In the genomic region with DNA sequence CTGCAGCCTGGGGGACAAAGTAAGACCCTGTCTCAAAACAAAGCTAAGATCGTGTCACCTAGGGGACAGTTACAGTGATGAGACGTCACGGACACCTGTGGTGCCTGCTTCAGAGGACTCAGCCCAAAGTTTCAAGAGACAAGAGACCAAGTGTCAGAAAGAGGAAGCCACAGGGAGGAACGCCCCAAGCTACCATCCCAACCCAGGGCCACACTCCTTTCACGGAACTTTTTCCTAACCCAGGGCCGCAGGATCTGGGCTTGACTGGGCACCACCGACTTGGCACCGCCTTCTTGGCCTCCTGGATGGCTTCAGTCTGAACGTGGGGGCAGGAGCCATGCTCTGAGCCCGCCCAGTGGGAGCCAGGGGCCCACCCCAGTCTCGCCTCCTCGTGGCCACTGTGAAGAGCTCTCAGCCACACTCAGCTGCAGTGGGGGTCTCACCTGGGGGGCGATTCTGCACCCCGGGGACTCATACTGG, we compare ENCODE assay signal across 11 cellular contexts. TPM values are rescaled to one million over a fixed set of nuclear protein-coding genes. Genes with fewer than 3 reads are reported as not detected.
DNase-seq lines count a peak whose midpoint lies in the region; ATAC-seq and TF ChIP-seq lines count a peak whose summit lies in the region.
"Had no signal": no experiment of that assay in that cellular context is flagged by ENCODE, and none has a peak within 500 bp of the region (broad histone marks: within the 10 kb centered on the region; RNA-seq: fewer than 3 reads in every experiment).

No MANE protein-coding gene starts in this region.

- no peaks in the 10 kb centered on the region for H3K9me3 ChIP-seq in naive thymus-derived CD4-positive, alpha-beta T cell (ENCODE audit: control insufficient read depth in 2 of 3, low read length in 3 of 3)
- H3K9me3 ChIP-seq in PC-3 (ENCODE audit: low read length), result no peaks in the 10 kb centered on the region
- H3K9me3 ChIP-seq: prostate gland, uterus had no signal

- H3K4me3 ChIP-seq in naive thymus-derived CD4-positive, alpha-beta T cell (ENCODE audit: low read length), result no peak overlapping the region
- no peak overlapping the region for H3K4me3 ChIP-seq in PC-3 (ENCODE audit: low read length)
- H3K4me3 ChIP-seq: prostate gland, uterus had no signal

- TF ChIP-seq CTCF in GM10248 (IDR thresholded peaks at IDR 0.05; ENCODE audit: control extremely low read depth, extremely low read depth, low read depth, missing control alignments) (peak; percentile 51), PC-3 (conservative IDR thresholded peaks at IDR 0.05; ENCODE audit: low read depth, low read length) (no peak)
- peak; percentile 40 for TF ChIP-seq CTCF in activated CD8-positive, alpha-beta T cell treated with anti-CD3 and anti-CD28 coated beads for 36 hours (IDR thresholded peaks at IDR 0.05)

- H3K9ac ChIP-seq in PC-3 (ENCODE audit: low read length), result no peak overlapping the region
- H3K9ac ChIP-seq: KMS-11 had no signal

- peaks cover 2% of the 10 kb centered on the region for H3K9me3 Mint-ChIP-seq in activated CD8-positive, alpha-beta T cell treated with anti-CD3 and anti-CD28 coated beads for 36 hours
- peaks cover 0 to 5% (median 0%) of the 10 kb centered on the region in 11 donors for H3K9me3 Mint-ChIP-seq in naive thymus-derived CD4-positive, alpha-beta T cell

- intact Hi-C loops in activated CD8-positive, alpha-beta T cell treated with anti-CD3 and anti-CD28 coated beads for 36 hours (cut with micrococcal nuclease), result loop anchor here (5.0 kb wide), 2 partner anchors 35 to 65 kb away; a partner anchor contains a TSS
- intact Hi-C loops in naive thymus-derived CD4-positive, alpha-beta T cell (cut with micrococcal nuclease), result no loop called here
- intact Hi-C loops in PC-3 (cut with micrococcal nuclease), result no loop called here

- peaks cover 0 to 8% (median 0%) of the 10 kb centered on the region in 3 experiments for H3K36me3 ChIP-seq in naive thymus-derived CD4-positive, alpha-beta T cell (ENCODE audit: control insufficient read depth in 2 of 3, insufficient read depth in 3 of 3, low read length in 3 of 3)
- H3K36me3 ChIP-seq in PC-3 (ENCODE audit: low read depth, low read length), result no peaks in the 10 kb centered on the region
- H3K36me3 ChIP-seq: prostate gland, uterus had no signal

- peak overlapping the region; percentile 95 for H3K27ac Mint-ChIP-seq in activated CD8-positive, alpha-beta T cell treated with anti-CD3 and anti-CD28 coated beads for 36 hours
- peak overlapping the region; percentile 82 to 96 (median 94) for H3K27ac Mint-ChIP-seq in naive thymus-derived CD4-positive, alpha-beta T cell

- peaks cover 54% of the 10 kb centered on the region for H3K4me1 Mint-ChIP-seq in activated CD8-positive, alpha-beta T cell treated with anti-CD3 and anti-CD28 coated beads for 36 hours (ENCODE audit: low read depth)
- H3K4me1 Mint-ChIP-seq in naive thymus-derived CD4-positive, alpha-beta T cell, result peaks cover 48 to 75% (median 65%) of the 10 kb centered on the region in 7 donors

- H3K79me2 ChIP-seq in PC-3 (ENCODE audit: low read length), result peaks cover 12% of the 10 kb centered on the region

- CTCF ChIA-PET in GM10248 (lab: Yijun Ruan, JAX), result interaction anchor here (0.8 to 1.8 kb wide), 6 partner anchors 8 to 68 kb away, joined by 3 to 7 read pairs (median 4); a partner anchor contains a TSS
- CTCF ChIA-PET in activated CD8-positive, alpha-beta T cell treated with anti-CD3 and anti-CD28 coated beads for 36 hours (lab: Charles Lee), result interaction anchor here (0.8 to 1.2 kb wide), 3 partner anchors 68 to 159 kb away, joined by 3 read pairs; no protein-coding TSS in a partner anchor
- CTCF ChIA-PET in naive thymus-derived CD4-positive, alpha-beta T cell (lab: Charles Lee), result interaction anchor here (1.3 to 2.0 kb wide), 2 partner anchors 7 to 18 kb away, joined by 4 to 5 read pairs; no protein-coding TSS in a partner anchor
- CTCF ChIA-PET in PC-3 (lab: Charles Lee), result no interaction called here

- no peaks in the 10 kb centered on the region for H3K27me3 ChIP-seq in naive thymus-derived CD4-positive, alpha-beta T cell (ENCODE audit: control insufficient read depth in 2 of 2, insufficient read depth in 2 of 2, low read length in 2 of 2)
- H3K27me3 ChIP-seq in PC-3 (ENCODE audit: low read length), result no peaks in the 10 kb centered on the region
- H3K27me3 ChIP-seq: uterus had no signal

- POLR2A ChIA-PET in GM10248 (lab: Yijun Ruan, JAX), result interaction anchor here (0.6 to 1.2 kb wide), 3 partner anchors 36 to 819 kb away, joined by 3 to 4 read pairs (median 3); a partner anchor contains a TSS
- POLR2A ChIA-PET in activated CD8-positive, alpha-beta T cell treated with anti-CD3 and anti-CD28 coated beads for 36 hours (lab: Charles Lee), result interaction anchor here (0.6 to 1.9 kb wide), 9 partner anchors 8 to 182 kb away, joined by 3 to 9 read pairs (median 5); no protein-coding TSS in a partner anchor
- POLR2A ChIA-PET in naive thymus-derived CD4-positive, alpha-beta T cell (lab: Charles Lee), result interaction anchor here (0.6 to 6.1 kb wide), 11 partner anchors 6 to 70 kb away, joined by 3 to 125 read pairs (median 4); a partner anchor contains a TSS
- POLR2A ChIA-PET in PC-3 (lab: Charles Lee; ENCODE audit: unreplicated experiment), result interaction anchor here (0.7 kb wide), 1 partner anchor 182 kb away, joined by 4 read pairs; no protein-coding TSS in a partner anchor

- no TSS peak for BruUV-seq in PC-3 (replicated peaks; lab: Mats Ljungman, UMichigan)

- peak overlapping the region; percentile 69 for H3K27ac ChIP-seq in naive thymus-derived CD4-positive, alpha-beta T cell (ENCODE audit: low read depth, low read length)
- no peak overlapping the region for H3K27ac ChIP-seq in PC-3 (ENCODE audit: low read length)
- H3K27ac ChIP-seq: KMS-11, uterus had no signal

- ATAC-seq in HG02798 (IDR thresholded peaks at IDR 0.05; ENCODE audit: poor library complexity, unreplicated experiment) (peak; percentile 16), HG02588 (IDR thresholded peaks at IDR 0.05; ENCODE audit: unreplicated experiment) (no peak), PC-3 (no peak), GM21619 (IDR thresholded peaks at IDR 0.05; ENCODE audit: unreplicated experiment) (no peak)
- peak; percentile 2 for ATAC-seq in activated CD8-positive, alpha-beta T cell treated with anti-CD3 and anti-CD28 coated beads for 36 hours
- ATAC-seq in naive thymus-derived CD4-positive, alpha-beta T cell, result peak; percentile 21

- H3K4me2 ChIP-seq in PC-3 (ENCODE audit: low read length), result no peak overlapping the region
- H3K4me2 ChIP-seq: KMS-11 had no signal

- no peaks in the 10 kb centered on the region for H3K27me3 Mint-ChIP-seq in activated CD8-positive, alpha-beta T cell treated with anti-CD3 and anti-CD28 coated beads for 36 hours
- H3K27me3 Mint-ChIP-seq in naive thymus-derived CD4-positive, alpha-beta T cell, result peaks cover 0 to 2% (median 0%) of the 10 kb centered on the region in 5 donors

- no peaks in the 10 kb centered on the region for H4K20me1 ChIP-seq in PC-3 (ENCODE audit: low read length)

- H3K4me3 Mint-ChIP-seq in activated CD8-positive, alpha-beta T cell treated with anti-CD3 and anti-CD28 coated beads for 36 hours, result peak overlapping the region; percentile 99
- H3K4me3 Mint-ChIP-seq in naive thymus-derived CD4-positive, alpha-beta T cell, result peak overlapping the region; percentile 65 to 97 (median 82)

- DNase-seq in GM10248 (ENCODE audit: extremely low spot score), result peak; percentile 58
- DNase-seq in activated CD8-positive, alpha-beta T cell treated with anti-CD3 and anti-CD28 coated beads for 36 hours, result peak; percentile 69
- peak in 2 of 9 donors; percentile 29 to 36 for DNase-seq in naive thymus-derived CD4-positive, alpha-beta T cell
- no peak for DNase-seq in PC-3
- no peak for DNase-seq in medulla oblongata (ENCODE audit: extremely low spot score)
- DNase-seq: uterus had no signal

- no peaks in the 10 kb centered on the region for H3K9me2 ChIP-seq in PC-3 (replicated peaks; ENCODE audit: low read length)

- H3K4me1 ChIP-seq in naive thymus-derived CD4-positive, alpha-beta T cell (ENCODE audit: control insufficient read depth in 2 of 2, insufficient read depth in 2 of 2, low read length in 2 of 2), result peaks cover 54 to 58% of the 10 kb centered on the region in 2 donors
- peaks cover 31% of the 10 kb centered on the region for H3K4me1 ChIP-seq in PC-3 (ENCODE audit: insufficient read depth, low read length)

- peaks cover 63% of the 10 kb centered on the region for H3K36me3 Mint-ChIP-seq in activated CD8-positive, alpha-beta T cell treated with anti-CD3 and anti-CD28 coated beads for 36 hours (ENCODE audit: low read depth)
- peaks cover 4 to 51% (median 7%) of the 10 kb centered on the region in 5 donors for H3K36me3 Mint-ChIP-seq in naive thymus-derived CD4-positive, alpha-beta T cell

- no peak overlapping the region for H2AFZ ChIP-seq in PC-3 (ENCODE audit: low read length)

- no peaks in the 10 kb centered on the region for H3F3A ChIP-seq in PC-3 (ENCODE audit: low read length, unreplicated experiment)

RNA-seq across cellular contexts. Expression of a gene that starts 8.5 kb away (rescaled TPM):
- 100 to 1,000 TPM; 175 to 185 TPM for total RNA-seq in activated CD8-positive, alpha-beta T cell treated with anti-CD3 and anti-CD28 coated beads for 36 hours
- 100 to 1,000 TPM in 4 of 5 experiments, 10 to 100 TPM in 1; 93.2 to 269 (median 117) TPM for total RNA-seq in naive thymus-derived CD4-positive, alpha-beta T cell
- polyA plus RNA-seq in naive thymus-derived CD4-positive, alpha-beta T cell, result 100 to 1,000 TPM in 1 of 2 donors, 10 to 100 TPM in 1; 49.5 to 114 TPM
- total RNA-seq in PC-3 (2014; rRNA removed), result 15.1 and 24.8 TPM in 2 replicates

RNA-seq across cellular contexts. Expression of a gene that starts 9.1 kb away (rescaled TPM):
- 10 to 100 TPM; 22.6 to 23.0 TPM for total RNA-seq in activated CD8-positive, alpha-beta T cell treated with anti-CD3 and anti-CD28 coated beads for 36 hours
- total RNA-seq in naive thymus-derived CD4-positive, alpha-beta T cell, result 10 to 100 TPM; 12.2 to 26.8 (median 15.7) TPM
- polyA plus RNA-seq in naive thymus-derived CD4-positive, alpha-beta T cell, result 1 to 10 TPM in 1 of 2 donors, under 1 TPM in 1; 0.73 to 1.9 TPM
- total RNA-seq in PC-3 (2014; rRNA removed), result 1.0 and 3.6 TPM in 2 replicates

RNA-seq across cellular contexts. Expression of a gene that starts 36.6 kb away (rescaled TPM):
- total RNA-seq in activated CD8-positive, alpha-beta T cell treated with anti-CD3 and anti-CD28 coated beads for 36 hours, result 100 to 1,000 TPM; 323 to 327 TPM
- 100 to 1,000 TPM; 190 to 347 (median 238) TPM for total RNA-seq in naive thymus-derived CD4-positive, alpha-beta T cell
- 10 to 100 TPM; 28.8 to 52.9 TPM for polyA plus RNA-seq in naive thymus-derived CD4-positive, alpha-beta T cell
- total RNA-seq in PC-3 (2014; rRNA removed), result 95.4 and 96.8 TPM in 2 replicates

Comparison
In these comparisons a context has a peak if more than half of its experiments do, and no peak if none do; other contexts are left out.
1. DNase-seq: peak in GM10248 (single experiment) and activated CD8-positive, alpha-beta T cell treated with anti-CD3 and anti-CD28 coated beads for 36 hours (single experiment); none in PC-3 (single experiment) and medulla oblongata (single experiment).
2. ATAC-seq: peak in HG02798 (single experiment), activated CD8-positive, alpha-beta T cell treated with anti-CD3 and anti-CD28 coated beads for 36 hours (single experiment) and naive thymus-derived CD4-positive, alpha-beta T cell (single experiment); none in HG02588 (single experiment), PC-3 (single experiment) and GM21619 (single experiment).